ENCODE assay signal across 33 cellular contexts in the genomic region with DNA sequence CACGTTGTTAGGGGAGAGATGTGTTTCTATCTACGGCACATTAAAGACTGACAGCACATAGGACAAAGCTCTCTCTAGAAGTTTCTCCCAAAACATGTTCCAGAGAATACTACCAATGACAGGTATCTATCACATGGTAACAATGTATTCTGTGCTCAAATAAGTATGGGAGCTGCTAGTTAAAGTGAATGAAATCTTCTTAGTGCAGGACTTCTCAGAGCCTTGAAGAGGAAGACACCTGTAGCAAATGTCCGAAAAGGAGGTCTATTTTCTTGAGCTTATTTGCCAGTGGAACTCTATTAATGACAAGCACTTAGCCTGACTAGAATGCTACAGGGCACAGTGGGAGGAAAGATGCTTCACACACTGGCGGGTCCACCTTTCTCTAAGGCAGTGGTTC.
DNase-seq lines count a peak whose midpoint lies in the region; ATAC-seq, FAIRE-seq and TF ChIP-seq lines count a peak whose summit lies in the region.
"Had no signal": no experiment of that assay in that cellular context is flagged by ENCODE, and none has a peak within 500 bp of the region (broad histone marks: within the 10 kb centered on the region; RNA-seq: fewer than 3 reads in every experiment).

No MANE protein-coding gene starts in this region.

- H3K9me1 ChIP-seq in K562 (ENCODE audit: control insufficient read depth, insufficient read depth, low read length), result no peaks in the 10 kb centered on the region

- TF ChIP-seq RAD21 in K562 (CRISPR knock-in tag; conservative IDR thresholded peaks at IDR 0.05 in 1 of 2, IDR thresholded peaks at IDR 0.05 in 1 of 2), result no peak

- no peak overlapping the region for H3K4me3 Mint-ChIP-seq in activated CD4-positive, alpha-beta T cell treated with anti-CD3 and anti-CD28 coated beads, Interleukin-2, amount 10 ng/mL, durations not matched to agents 7 days and 5 days
- H3K4me3 Mint-ChIP-seq: B cell; CD14-positive monocyte; CD4-positive, alpha-beta memory T cell; CD4-positive, alpha-beta T cell; CD4-positive, CD25-positive, alpha-beta regulatory T cell; CD8-positive, alpha-beta memory T cell; CD8-positive, alpha-beta T cell had no signal

- H3K9me3 Mint-ChIP-seq in activated CD4-positive, alpha-beta T cell treated with anti-CD3 and anti-CD28 coated beads, Interleukin-2, amount 10 ng/mL, durations not matched to agents 7 days and 5 days, result no peaks in the 10 kb centered on the region
- H3K9me3 Mint-ChIP-seq: CD4-positive, alpha-beta memory T cell; CD4-positive, alpha-beta T cell; CD8-positive, alpha-beta memory T cell; CD8-positive, alpha-beta T cell had no signal

- no peaks in the 10 kb centered on the region for H3K36me3 Mint-ChIP-seq in activated CD4-positive, alpha-beta T cell treated with anti-CD3 and anti-CD28 coated beads, Interleukin-2, amount 10 ng/mL, durations not matched to agents 7 days and 5 days (ENCODE audit: low read depth)
- H3K36me3 Mint-ChIP-seq: CD14-positive monocyte; CD4-positive, alpha-beta memory T cell; CD4-positive, CD25-positive, alpha-beta regulatory T cell; CD8-positive, alpha-beta memory T cell; CD8-positive, alpha-beta T cell had no signal

- no peak overlapping the region for H3K27ac ChIP-seq in HEK293 (ENCODE audit: extremely low read depth, low read depth, low read length)
- H3K27ac ChIP-seq in K562 (ENCODE audit: extremely low read depth, low read depth, low read length), result no peak overlapping the region
- H3K27ac ChIP-seq: 22Rv1, A549, BLaER1, C4-2B had no signal

- H3K4me2 ChIP-seq in K562 (ENCODE audit: insufficient read depth, low read length), result no peak overlapping the region
- H3K4me2 ChIP-seq: A549, BLaER1 had no signal

- BruUV-seq in K562 (replicated peaks; lab: Mats Ljungman, UMichigan), result no TSS peak

- no peak overlapping the region for H2AFZ ChIP-seq in K562 (ENCODE audit: low read depth, low read length)

- CTCF ChIA-PET in HEK293 (lab: Yijun Ruan, JAX), result interaction anchor here (0.6 to 1.3 kb wide), 2 partner anchors 14 to 637 kb away, joined by 3 to 4 read pairs; no protein-coding TSS in a partner anchor
- CTCF ChIA-PET in K562 (lab: Yijun Ruan, JAX; ENCODE audit: low intra/inter-chr PET ratio), result no interaction called here
- CTCF ChIA-PET in activated CD4-positive, alpha-beta T cell treated with anti-CD3 and anti-CD28 coated beads, Interleukin-2, amount 10 ng/mL, durations not matched to agents 7 days and 5 days (lab: Charles Lee), result interaction anchor here (0.6 to 2.4 kb wide), 2 partner anchors 14 to 541 kb away, joined by 3 to 6 read pairs; no protein-coding TSS in a partner anchor

- H3K36me3 ChIP-seq in HEK293 (ENCODE audit: control insufficient read depth in 2 of 2, insufficient read depth in 1 of 2, low read length in 2 of 2) (peaks cover 0 to 12% of the 10 kb centered on the region in 2 experiments; a peak in 1 of 3 replicates), K562 (ENCODE audit: control insufficient read depth, insufficient read depth, low read length) (no peaks in the 10 kb centered on the region)

- TF ChIP-seq EP300 in K562 (IDR thresholded peaks at IDR 0.05; ENCODE audit: low read length), result no peak

- in situ Hi-C loops in K562 (cut with MboI), result no loop called here

- no peak for ATAC-seq in K562
- ATAC-seq in HG02763 (IDR thresholded peaks at IDR 0.05; ENCODE audit: unreplicated experiment), result no peak
- ATAC-seq: A549; CD8-positive, alpha-beta T cell had no signal

- no peak overlapping the region for H3K9ac ChIP-seq in K562 (ENCODE audit: insufficient read depth in 1 of 2, low read depth in 2 of 2, low read length in 2 of 2)
- H3K9ac ChIP-seq: BLaER1; BLaER1 treated with 17β-estradiol and CSF1 and Interleukin-3, amounts not matched to agents 10 nM and 100 nM had no signal

- DNase-seq in K562 (ENCODE audit: extremely low read depth in 1 of 4, low spot score in 3 of 4), result no peak
- no peak for DNase-seq in activated CD4-positive, alpha-beta T cell treated with anti-CD3 and anti-CD28 coated beads, Interleukin-2, amount 10 ng/mL, durations not matched to agents 7 days and 5 days
- DNase-seq: 8988T; ACHN; AML-193; BE2C; C1 segment of cervical spinal cord; Caco-2; Calu3; CD4-positive, alpha-beta memory T cell; CD4-positive, alpha-beta T cell; CD4-positive, CD25-positive, alpha-beta regulatory T cell; CD8-positive, alpha-beta memory T cell; CD8-positive, alpha-beta T cell; COR-L47; DMS 273 treated with DMSO at 0.1 percent for 48 hours; DMS153; DMS53; DMS79; DMS79 treated with DMSO at 0.1 percent for 48 hours; DND-41; EL had no signal

- intact Hi-C loops in K562 (cut with micrococcal nuclease), result no loop called here

- no peak overlapping the region for H3K27ac Mint-ChIP-seq in activated CD4-positive, alpha-beta T cell treated with anti-CD3 and anti-CD28 coated beads, Interleukin-2, amount 10 ng/mL, durations not matched to agents 7 days and 5 days
- H3K27ac Mint-ChIP-seq: B cell; CD14-positive monocyte; CD4-positive, alpha-beta memory T cell; CD4-positive, alpha-beta T cell; CD4-positive, CD25-positive, alpha-beta regulatory T cell; CD8-positive, alpha-beta memory T cell; CD8-positive, alpha-beta T cell had no signal

- H3K9me3 ChIP-seq in HEK293 (ENCODE audit: control insufficient read depth, insufficient read depth, low read depth, low read length) (no peaks in the 10 kb centered on the region), K562 (replicated peaks; ENCODE audit: control insufficient read depth, insufficient read depth, low read depth, low read length) (no peaks in the 10 kb centered on the region)
- H3K9me3 ChIP-seq: A549, BE2C, Caco-2 had no signal

- H3K27me3 ChIP-seq in K562 (ENCODE audit: control insufficient read depth in 2 of 2, insufficient read depth in 2 of 2, low read length in 2 of 2), result peaks cover 0 to 4% of the 10 kb centered on the region in 2 experiments; a peak in 2 of 5 replicates
- H3K27me3 ChIP-seq: BE2C; BLaER1; BLaER1 treated with 17β-estradiol and CSF1 and Interleukin-3, amounts not matched to agents 10 nM and 100 nM had no signal

- TF ChIP-seq CTCF in HEK293 (tag by site-specific recombination; IDR thresholded peaks at IDR 0.05), result no peak
- TF ChIP-seq CTCF in K562 (IDR thresholded peaks at IDR 0.05 in 2 of 3, conservative IDR thresholded peaks at IDR 0.05 in 1 of 3; ENCODE audit: insufficient read depth in 2 of 3, low read depth in 1 of 3, low read length in 3 of 3), result no peak

- H3K27me3 Mint-ChIP-seq in activated CD4-positive, alpha-beta T cell treated with anti-CD3 and anti-CD28 coated beads, Interleukin-2, amount 10 ng/mL, durations not matched to agents 7 days and 5 days, result peaks cover 1% of the 10 kb centered on the region
- H3K27me3 Mint-ChIP-seq: B cell; CD4-positive, alpha-beta memory T cell; CD4-positive, alpha-beta T cell had no signal

- POLR2A ChIA-PET in HEK293 (lab: Yijun Ruan, JAX) (no interaction called here), K562 (lab: Yijun Ruan, JAX) (interaction anchor here (1.0 kb wide), 1 partner anchor 10 kb away, joined by 4 read pairs; no protein-coding TSS in a partner anchor)
- POLR2A ChIA-PET in activated CD4-positive, alpha-beta T cell treated with anti-CD3 and anti-CD28 coated beads, Interleukin-2, amount 10 ng/mL, durations not matched to agents 7 days and 5 days (lab: Charles Lee), result no interaction called here

- FAIRE-seq in K562 (lab: Jason Lieb, UNC), result no peak
- FAIRE-seq: A204.1, A549, D721Med had no signal

- H4K20me1 ChIP-seq in K562 (replicated peaks; ENCODE audit: control insufficient read depth, insufficient read depth, low read length), result no peaks in the 10 kb centered on the region
- H4K20me1 ChIP-seq: BLaER1; BLaER1 treated with 17β-estradiol and CSF1 and Interleukin-3, amounts not matched to agents 10 nM and 100 nM had no signal

- no peaks in the 10 kb centered on the region for H3K4me1 Mint-ChIP-seq in activated CD4-positive, alpha-beta T cell treated with anti-CD3 and anti-CD28 coated beads, Interleukin-2, amount 10 ng/mL, durations not matched to agents 7 days and 5 days
- H3K4me1 Mint-ChIP-seq: B cell; CD4-positive, alpha-beta memory T cell; CD4-positive, CD25-positive, alpha-beta regulatory T cell; CD8-positive, alpha-beta memory T cell had no signal

- H3K79me2 ChIP-seq in K562 (ENCODE audit: control insufficient read depth, insufficient read depth, low read length), result no peaks in the 10 kb centered on the region

- H3K4me3 ChIP-seq in HEK293 (ENCODE audit: low read depth, low read length) (no peak overlapping the region), K562 (no peak overlapping the region)
- H3K4me3 ChIP-seq: A549; BLaER1; BLaER1 treated with 17β-estradiol and CSF1 and Interleukin-3, amounts not matched to agents 10 nM and 100 nM had no signal

- 0% methylated on average over 4 of the region's 4 CpGs for WGBS in K562 (ENCODE audit: insufficient coverage, low coverage, missing lambda C conversion rate)

- H3K4me1 ChIP-seq in HEK293 (ENCODE audit: control insufficient read depth, insufficient read depth, low read length) (no peaks in the 10 kb centered on the region; the same call in 1 of the 2 replicates), K562 (replicated peaks in 1 of 2; ENCODE audit: control insufficient read depth in 2 of 2, insufficient read depth in 2 of 2, low read length in 2 of 2) (no peaks in the 10 kb centered on the region)
- H3K4me1 ChIP-seq: A549, Caco-2 had no signal

- no peak for TF ChIP-seq POLR2A in K562 (conservative IDR thresholded peaks at IDR 0.05)

TF ChIP-seq in HEK293, 187 proteins besides CTCF, POLR2A, EP300 and RAD21:
- TF ChIP-seq ZNF239 (tag by site-specific recombination; IDR thresholded peaks at IDR 0.05), result 0 out of 2 replicates have a peak, but pooled peaks have one; percentile 75
- no peak for TF ChIP-seq ZNF24 (tag by site-specific recombination; IDR thresholded peaks at IDR 0.05)

TF ChIP-seq in K562, 482 proteins besides CTCF, POLR2A, EP300 and RAD21:
- TF ChIP-seq ZNF239 (CRISPR knock-in tag; IDR thresholded peaks at IDR 0.05), result peak; percentile 83
- TF ChIP-seq RBM25 (IDR thresholded peaks at IDR 0.05; ENCODE audit: low read depth, low read length, severe bottlenecking), result peak; percentile 22
- TF ChIP-seq ZBTB7A (IDR thresholded peaks at IDR 0.05; ENCODE audit: borderline replicate concordance, control insufficient read depth, low read depth, low read length), result no peak
